Comparison of ENCODE assay signal across 8 cellular contexts in the genomic region with DNA sequence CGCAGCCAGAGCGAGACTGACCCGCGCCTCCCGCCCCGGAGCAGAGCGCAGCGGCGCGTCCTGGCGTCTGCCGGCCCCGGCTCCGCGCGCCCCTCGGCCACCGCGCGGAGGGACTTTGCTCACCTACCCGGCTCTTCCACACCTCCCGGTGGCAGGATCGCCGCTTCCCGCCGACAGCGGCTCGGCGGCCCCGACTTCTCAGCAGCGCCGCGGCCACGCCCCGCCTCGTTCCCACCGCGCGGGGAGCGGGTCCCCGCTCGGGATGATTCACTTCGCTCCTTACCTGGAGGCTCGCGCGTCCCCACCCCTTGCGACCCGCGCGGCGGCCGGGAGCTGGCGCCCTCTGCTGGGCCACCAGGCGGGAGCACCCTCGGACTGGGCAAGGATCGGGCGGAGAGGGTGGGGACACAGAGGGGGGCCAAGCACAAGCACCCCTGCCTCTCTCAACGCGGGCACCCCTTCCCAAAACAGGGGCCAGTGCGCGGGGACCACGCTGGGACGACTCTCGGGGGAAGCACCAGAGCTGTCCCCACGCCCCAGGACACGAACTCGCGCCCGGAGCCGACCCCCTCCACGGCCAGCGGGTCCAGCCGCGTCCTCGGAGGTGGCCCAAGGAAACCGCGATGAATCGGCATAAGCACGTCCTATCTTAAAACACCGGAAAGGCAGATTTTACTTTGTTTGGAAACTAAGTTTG.
DNase-seq lines count a peak whose midpoint lies in the region; ATAC-seq and TF ChIP-seq lines count a peak whose summit lies in the region.

No MANE protein-coding gene starts in this region.

- H3K9me3 Mint-ChIP-seq in mesothelial cell of epicardium, result no peaks in the 10 kb centered on the region

- peak overlapping the region; percentile 62 for H3K4me3 ChIP-seq in AG10803 (ENCODE audit: low read length)
- H3K4me3 ChIP-seq in effector memory CD4-positive, alpha-beta T cell (ENCODE audit: insufficient read depth, low read depth, low read length, poor library complexity, severe bottlenecking), result peak overlapping the region; percentile 85

- no peaks in the 10 kb centered on the region for H3K27me3 ChIP-seq in effector memory CD4-positive, alpha-beta T cell (replicated peaks; ENCODE audit: control insufficient read depth, insufficient read depth, low read length, poor library complexity, severe bottlenecking)

- peaks cover 10% of the 10 kb centered on the region for H3K4me1 ChIP-seq in effector memory CD4-positive, alpha-beta T cell (ENCODE audit: control insufficient read depth, insufficient read depth, low read length, poor library complexity, severe bottlenecking)

- ATAC-seq in GM19023 (IDR thresholded peaks at IDR 0.05; ENCODE audit: unreplicated experiment) (peak; percentile 87), HG03175 (IDR thresholded peaks at IDR 0.05; ENCODE audit: unreplicated experiment) (peak; percentile 87)

- H3K27me3 Mint-ChIP-seq in mesothelial cell of epicardium (ENCODE audit: low read depth), result no peaks in the 10 kb centered on the region

- H3K27ac ChIP-seq in effector memory CD4-positive, alpha-beta T cell (ENCODE audit: insufficient read depth, low read length, poor library complexity, severe bottlenecking), result peak overlapping the region; percentile 62

- peaks cover 51% of the 10 kb centered on the region for H3K4me1 Mint-ChIP-seq in mesothelial cell of epicardium

- DNase-seq in AG10803 (ENCODE audit: low read depth), result peak; percentile 42
- DNase-seq in NCI-H526 treated with DMSO at 0.1 percent for 48 hours (lab: John Stamatoyannopoulos, UW), result peak; percentile 30
- DNase-seq in activated CD8-positive, alpha-beta memory T cell treated with anti-CD3 and anti-CD28 coated beads for 1 hour (ENCODE audit: extremely low read depth in 1 of 2, low read depth in 1 of 2), result peak; percentile 55 to 77
- DNase-seq in effector memory CD4-positive, alpha-beta T cell, result peak; percentile 65 to 71 (median 66)
- DNase-seq in mesothelial cell of epicardium (ENCODE audit: low spot score in 2 of 2, unreplicated experiment in 2 of 2), result peak; percentile 74 to 95
- peak; percentile 74 to 80 for DNase-seq in stimulated activated CD8-positive, alpha-beta memory T cell treated with anti-CD3 and anti-CD28 coated beads, Interleukin-15, amount 100 ng/mL, for 48 hours (ENCODE audit: low read depth in 2 of 2)

- no peaks in the 10 kb centered on the region for H3K36me3 ChIP-seq in effector memory CD4-positive, alpha-beta T cell (ENCODE audit: control insufficient read depth, insufficient read depth, low read length)

- TF ChIP-seq CTCF in AG10803 (conservative IDR thresholded peaks at IDR 0.05; ENCODE audit: low read length) (peak; percentile 61), mesothelial cell of epicardium (IDR thresholded peaks at IDR 0.05; ENCODE audit: unreplicated experiment) (peak; percentile 94)

- H3K27ac Mint-ChIP-seq in mesothelial cell of epicardium, result peak overlapping the region; percentile 88

- peak overlapping the region; percentile 79 for H3K4me3 Mint-ChIP-seq in mesothelial cell of epicardium

- no peaks in the 10 kb centered on the region for H3K9me3 ChIP-seq in effector memory CD4-positive, alpha-beta T cell (ENCODE audit: control insufficient read depth, low read length)

- H3K36me3 Mint-ChIP-seq in mesothelial cell of epicardium, result peaks cover 2% of the 10 kb centered on the region

Comparison
In these comparisons a context has a peak if more than half of its experiments do, and no peak if none do; other contexts are left out.
1. Peak in every context shown above with its lines: DNase-seq, ATAC-seq, H3K4me3 ChIP-seq and H3K27ac ChIP-seq.
2. DNase-seq: peak in every context shown above with its lines; median percentile 84 in mesothelial cell of epicardium; 77 in stimulated activated CD8-positive, alpha-beta memory T cell treated with anti-CD3 and anti-CD28 coated beads, Interleukin-15, amount 100 ng/mL, for 48 hours; 66 in activated CD8-positive, alpha-beta memory T cell treated with anti-CD3 and anti-CD28 coated beads for 1 hour; 66 in effector memory CD4-positive, alpha-beta T cell; 42 in AG10803; 30 in NCI-H526 treated with DMSO at 0.1 percent for 48 hours.